In the genomic region with DNA sequence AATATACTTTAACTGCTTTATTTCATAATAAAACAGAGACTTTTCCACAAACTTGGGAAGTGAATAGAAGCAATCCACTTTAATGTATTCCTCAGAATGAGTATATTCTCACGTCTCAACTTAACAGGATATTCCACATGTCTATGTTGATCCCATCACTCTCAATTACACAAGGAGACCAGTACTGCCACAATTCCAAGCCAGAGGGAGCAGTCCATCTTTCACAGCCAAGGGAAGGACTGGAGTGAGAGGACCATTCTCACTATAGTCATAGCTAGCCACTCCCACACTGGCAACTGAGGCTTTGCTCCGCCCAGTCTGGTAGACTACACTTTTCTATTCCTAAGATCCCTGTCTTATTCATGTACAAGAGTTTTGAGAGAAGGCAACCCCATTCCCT, we compare ENCODE assay signal across 33 cellular contexts.
"Had no signal": no experiment of that assay in that cellular context is flagged by ENCODE, and none has a peak within 500 bp of the region (broad histone marks: within the 10 kb centered on the region; RNA-seq: fewer than 3 reads in every experiment).

No MANE protein-coding gene starts in this region.

- H3K27ac ChIP-seq: brain microvascular endothelial cell had no signal

- H3K4me1 Mint-ChIP-seq: activated B cell treated with CpG ODN at 0.5 μM for 24 hours; activated CD4-positive, alpha-beta memory T cell treated with anti-CD3 and anti-CD28 coated beads, Interleukin-2, amount 10 ng/mL, durations not matched to agents 7 days and 5 days; activated CD8-positive, alpha-beta memory T cell treated with anti-CD3 and anti-CD28 coated beads, Interleukin-2, amount 10 ng/mL, durations not matched to agents 7 days and 5 days; activated naive CD8-positive, alpha-beta T cell treated with anti-CD3 and anti-CD28 coated beads for 36 hours; activated T-helper 17 cell treated with anti-CD3 and anti-CD28 coated beads, Interleukin-2, amount 50 U/mL, for 72 hours had no signal

- H3K27me3 Mint-ChIP-seq: activated B cell treated with CpG ODN at 0.5 μM for 24 hours; activated CD4-positive, alpha-beta memory T cell treated with anti-CD3 and anti-CD28 coated beads, Interleukin-2, amount 10 ng/mL, durations not matched to agents 7 days and 5 days; activated CD8-positive, alpha-beta memory T cell treated with anti-CD3 and anti-CD28 coated beads, Interleukin-2, amount 10 ng/mL, durations not matched to agents 7 days and 5 days; activated naive CD8-positive, alpha-beta T cell treated with anti-CD3 and anti-CD28 coated beads for 36 hours; activated T-helper 17 cell treated with anti-CD3 and anti-CD28 coated beads, Interleukin-2, amount 50 U/mL, for 72 hours had no signal

- DNase-seq: activated B cell treated with CpG ODN at 0.5 μM for 24 hours; activated CD4-positive, alpha-beta memory T cell treated with anti-CD3 and anti-CD28 coated beads, Interleukin-2, amount 10 ng/mL, durations not matched to agents 7 days and 5 days; activated CD4-positive, alpha-beta T cell treated with anti-CD3 and anti-CD28 coated beads for 1 hour; activated CD4-positive, alpha-beta T cell treated with anti-CD3 and anti-CD28 coated beads for 48 hours; activated CD8-positive, alpha-beta memory T cell treated with anti-CD3 and anti-CD28 coated beads for 24 hours; activated CD8-positive, alpha-beta memory T cell treated with anti-CD3 and anti-CD28 coated beads, Interleukin-2, amount 10 ng/mL, durations not matched to agents 7 days and 5 days; activated effector memory CD4-positive, alpha-beta T cell treated with anti-CD3 and anti-CD28 coated beads, Interleukin-2, amount 50 U/mL, for 16 hours; activated naive CD4-positive, alpha-beta T cell; activated naive CD4-positive, alpha-beta T cell treated with anti-CD3 and anti-CD28 coated beads, Interleukin-2, amount 50 U/mL, for 16 hours; activated naive CD8-positive, alpha-beta T cell treated with anti-CD3 and anti-CD28 coated beads for 36 hours; activated T-cell treated with anti-CD3 and anti-CD28 coated beads, Interleukin-2, amount 50 U/mL, for 1 hour; activated T-cell treated with anti-CD3 and anti-CD28 coated beads, Interleukin-2, amount 50 U/mL, for 72 hours; amniotic stem cell; aorta; brain microvascular endothelial cell; central memory CD4-positive, alpha-beta T cell; Karpas-422; KBM-7; NCI-H1048; NCI-H1105 treated with DMSO at 0.1 percent for 48 hours; NCI-H1436; NCI-H1694; NCI-H1930; NCI-H2107; NCI-H2171; NCI-H510A; NCI-H526; NCI-H748 treated with DMSO at 0.1 percent for 48 hours; NK-92 treated with Interleukin-12 subunit alpha and Interleukin-12 subunit beta, amount 100 ng/mL, for 24 hours; OCI-M1; Right ventricle myocardium superior; T1000 had no signal

- H3K36me3 ChIP-seq: brain microvascular endothelial cell had no signal

- ATAC-seq: activated CD8-positive, alpha-beta memory T cell treated with anti-CD3 and anti-CD28 coated beads, Interleukin-2, amount 10 ng/mL, durations not matched to agents 7 days and 5 days; activated T-cell treated with anti-CD3 and anti-CD28 coated beads, Interleukin-2, amount 50 U/mL, for 72 hours; activated T-helper 17 cell treated with anti-CD3 and anti-CD28 coated beads, Interleukin-2, amount 50 U/mL, for 72 hours had no signal

- H3K27ac Mint-ChIP-seq: activated B cell treated with CpG ODN at 0.5 μM for 24 hours; activated CD4-positive, alpha-beta memory T cell treated with anti-CD3 and anti-CD28 coated beads, Interleukin-2, amount 10 ng/mL, durations not matched to agents 7 days and 5 days; activated CD8-positive, alpha-beta memory T cell treated with anti-CD3 and anti-CD28 coated beads, Interleukin-2, amount 10 ng/mL, durations not matched to agents 7 days and 5 days; activated naive CD8-positive, alpha-beta T cell treated with anti-CD3 and anti-CD28 coated beads for 36 hours; activated T-cell treated with anti-CD3 and anti-CD28 coated beads, Interleukin-2, amount 50 U/mL, for 72 hours; activated T-helper 17 cell treated with anti-CD3 and anti-CD28 coated beads, Interleukin-2, amount 50 U/mL, for 72 hours had no signal

- H3K4me3 Mint-ChIP-seq: activated B cell treated with CpG ODN at 0.5 μM for 24 hours; activated CD4-positive, alpha-beta memory T cell treated with anti-CD3 and anti-CD28 coated beads, Interleukin-2, amount 10 ng/mL, durations not matched to agents 7 days and 5 days; activated CD8-positive, alpha-beta memory T cell treated with anti-CD3 and anti-CD28 coated beads, Interleukin-2, amount 10 ng/mL, durations not matched to agents 7 days and 5 days; activated naive CD8-positive, alpha-beta T cell treated with anti-CD3 and anti-CD28 coated beads for 36 hours; activated T-cell treated with anti-CD3 and anti-CD28 coated beads, Interleukin-2, amount 50 U/mL, for 72 hours; activated T-helper 17 cell treated with anti-CD3 and anti-CD28 coated beads, Interleukin-2, amount 50 U/mL, for 72 hours had no signal

- H3K36me3 Mint-ChIP-seq: activated CD8-positive, alpha-beta memory T cell treated with anti-CD3 and anti-CD28 coated beads, Interleukin-2, amount 10 ng/mL, durations not matched to agents 7 days and 5 days; activated naive CD8-positive, alpha-beta T cell treated with anti-CD3 and anti-CD28 coated beads for 36 hours had no signal

- H3K27me3 ChIP-seq: brain microvascular endothelial cell had no signal
